Comparison of ENCODE assay signal across 19 cellular contexts in genomic region chr6:35160642-35161041, GRCh38.
"Had no signal": no experiment of that assay in that cellular context is flagged by ENCODE, and none has a peak within 500 bp of the region (broad histone marks: within the 10 kb centered on the region; RNA-seq: fewer than 3 reads in every experiment).

No MANE protein-coding gene starts in this region.

- H3K4me1 ChIP-seq: left lung had no signal

- H3K9me3 ChIP-seq: heart left ventricle, left lung, upper lobe of right lung had no signal

- ATAC-seq: activated CD4-positive, alpha-beta T cell treated with anti-CD3 and anti-CD28 coated beads for 36 hours; foreskin keratinocyte; heart left ventricle; left lung; stimulated activated naive CD8-positive, alpha-beta T cell treated with anti-CD3 and anti-CD28 coated beads, Interleukin-15, Interleukin-2, amounts not matched to agents 100 U/mL and 50 U/mL, for 24 hours; upper lobe of right lung had no signal

- H3K27me3 ChIP-seq: dorsolateral prefrontal cortex, foreskin keratinocyte, heart left ventricle, left lung, upper lobe of right lung had no signal

- DNase-seq: activated CD4-positive, alpha-beta memory T cell treated with anti-CD3 and anti-CD28 coated beads, Interleukin-2, amount 10 ng/mL, durations not matched to agents 7 days and 5 days; activated CD4-positive, alpha-beta T cell treated with anti-CD3 and anti-CD28 coated beads for 36 hours; activated gamma-delta T cell; activated T-cell treated with anti-CD3 and anti-CD28 coated beads, Interleukin-2, amount 50 U/mL, for 48 hours; anterior cingulate cortex; dorsolateral prefrontal cortex; foreskin keratinocyte; heart left ventricle; left lung; mesenchymal stem cell; nephron progenitor cell; stimulated activated CD4-positive, alpha-beta T cell treated with anti-CD3 and anti-CD28 coated beads, Interleukin-4, amount 100 ng/mL, for 1 hour; stimulated activated CD8-positive, alpha-beta memory T cell treated with anti-CD3 and anti-CD28 coated beads, Interleukin-4, amount 100 ng/mL, for 48 hours; stimulated activated naive CD8-positive, alpha-beta T cell treated with anti-CD3 and anti-CD28 coated beads, Interleukin-15, Interleukin-2, amounts not matched to agents 100 U/mL and 50 U/mL, for 24 hours; T1000; upper lobe of right lung had no signal

- H3K36me3 ChIP-seq: heart left ventricle, left lung, upper lobe of right lung had no signal

- H3K27ac ChIP-seq: foreskin keratinocyte, heart left ventricle, left lung, upper lobe of right lung, VCaP had no signal

- H3K4me3 ChIP-seq: dorsolateral prefrontal cortex, heart left ventricle, left lung, upper lobe of right lung had no signal

- FAIRE-seq: bronchial epithelial cell, islet of Langerhans had no signal
